In genomic region chr17:81336296-81336929, GRCh38 we compare ENCODE assay signal across 2 cellular contexts.
TF ChIP-seq lines count a peak whose summit lies in the region.

No MANE protein-coding gene starts in this region.

TF ChIP-seq in HEK293, 187 proteins besides CTCF, POLR2A, EP300 and RAD21 (continued from another document):
- TF ChIP-seq ZNF639 (tag by site-specific recombination; IDR thresholded peaks at IDR 0.05): no peak

TF ChIP-seq in H1, 55 proteins besides CTCF, POLR2A, EP300 and RAD21 (continued from another document):
- no peak for TF ChIP-seq PHF8 (conservative IDR thresholded peaks at IDR 0.05; ENCODE audit: low read depth, low read length)
- no peak for TF ChIP-seq ASH2L (IDR thresholded peaks at IDR 0.05; ENCODE audit: low read length)
- TF ChIP-seq SP4 (IDR thresholded peaks at IDR 0.05; ENCODE audit: low read length): no peak
- TF ChIP-seq BCL11A (IDR thresholded peaks at IDR 0.05; ENCODE audit: low read depth in 2 of 2, low read length in 2 of 2): no peak
- TF ChIP-seq CHD2 (IDR thresholded peaks at IDR 0.05; ENCODE audit: low read length): no peak
- no peak for TF ChIP-seq TEAD4 (IDR thresholded peaks at IDR 0.05; ENCODE audit: low read depth, low read length)
- no peak for TF ChIP-seq JUN (IDR thresholded peaks at IDR 0.05; ENCODE audit: low read depth, low read length)
- TF ChIP-seq CHD1 (IDR thresholded peaks at IDR 0.05; ENCODE audit: low read depth, low read length): no peak
TF ChIP-seq in H1: peak in this region for 0.
